Comparison of ENCODE assay signal across 27 cellular contexts in genomic region chr4:54643172-54643571, GRCh38. TPM values are rescaled to one million over a fixed set of nuclear protein-coding genes. Genes with fewer than 3 reads are reported as not detected.
DNase-seq lines count a peak whose midpoint lies in the region; ATAC-seq and TF ChIP-seq lines count a peak whose summit lies in the region.
"Had no signal": no experiment of that assay in that cellular context is flagged by ENCODE, and none has a peak within 500 bp of the region (broad histone marks: within the 10 kb centered on the region; RNA-seq: fewer than 3 reads in every experiment).

No MANE protein-coding gene starts in this region.

- H3K27me3 ChIP-seq in colonic mucosa, result no peaks in the 10 kb centered on the region
- no peaks in the 10 kb centered on the region for H3K27me3 ChIP-seq in hepatocyte
- no peaks in the 10 kb centered on the region for H3K27me3 ChIP-seq in transverse colon
- H3K27me3 ChIP-seq: BLaER1 had no signal

- H3K79me2 ChIP-seq in hepatocyte, result no peaks in the 10 kb centered on the region

- H3K27ac ChIP-seq in colonic mucosa (no peak overlapping the region), hepatocyte (no peak overlapping the region), transverse colon (no peak overlapping the region)
- H3K27ac ChIP-seq: BLaER1 had no signal

- TF ChIP-seq CTCF in colonic mucosa (IDR thresholded peaks at IDR 0.05) (no peak), hepatocyte (IDR thresholded peaks at IDR 0.05; ENCODE audit: poor library complexity) (no peak), mucosa of descending colon (IDR thresholded peaks at IDR 0.05) (no peak), transverse colon (IDR thresholded peaks at IDR 0.05) (no peak)

- no peak overlapping the region for H3K4me2 ChIP-seq in hepatocyte
- H3K4me2 ChIP-seq: BLaER1 had no signal

- no peak overlapping the region for H3K9ac ChIP-seq in colonic mucosa (ENCODE audit: low read depth in 2 of 2, low read length in 2 of 2)
- H3K9ac ChIP-seq: BLaER1 had no signal

- H3K9me3 ChIP-seq in colonic mucosa, result no peaks in the 10 kb centered on the region
- no peaks in the 10 kb centered on the region for H3K9me3 ChIP-seq in hepatocyte (ENCODE audit: low read depth)
- H3K9me3 ChIP-seq in mucosa of descending colon, result no peaks in the 10 kb centered on the region
- H3K9me3 ChIP-seq in transverse colon, result no peaks in the 10 kb centered on the region
- H3K9me3 ChIP-seq: BE2C, BLaER1 had no signal

- H4K20me1 ChIP-seq in hepatocyte (ENCODE audit: insufficient read depth, poor library complexity, severe bottlenecking), result no peaks in the 10 kb centered on the region
- H4K20me1 ChIP-seq: BLaER1 had no signal

- intact Hi-C loops in colonic mucosa (cut with DNase I), result no loop called here
- intact Hi-C loops in mucosa of descending colon (cut with DNase I, micrococcal nuclease), result no loop called here
- intact Hi-C loops in transverse colon (cut with DNase I; ENCODE audit: low total_unique reads), result no loop called here
- intact Hi-C loops in posterior vena cava (cut with DNase I), result no loop called here

- no peak for TF ChIP-seq POLR2A in transverse colon (IDR thresholded peaks at IDR 0.05)

- H3K9me2 ChIP-seq in hepatocyte (replicated peaks; ENCODE audit: insufficient read depth), result no peaks in the 10 kb centered on the region

- DNase-seq in colonic mucosa (peak; percentile 50), hepatocyte (ENCODE audit: low spot score) (peak; percentile 32), mucosa of descending colon (peak in 1 of 3 donors; percentile 32), transverse colon (peak; percentile 12), OCI-M1 (lab: John Stamatoyannopoulos, UW) (no peak), GOT3 (lab: John Stamatoyannopoulos, UW) (no peak), posterior vena cava (ENCODE audit: low spot score) (no peak)
- DNase-seq: 8988T; ACHN; BE2C; C1 segment of cervical spinal cord; CD4-positive, alpha-beta memory T cell; CD4-positive, CD25-positive, alpha-beta regulatory T cell; CD8-positive, alpha-beta memory T cell; COR-L47; DMS 273 treated with DMSO at 0.1 percent for 48 hours; DMS153; DMS53; DMS79; DND-41; EL; GDM1 had no signal

- H3K36me3 ChIP-seq in colonic mucosa (no peaks in the 10 kb centered on the region), hepatocyte (replicated peaks; ENCODE audit: insufficient read depth, low read depth) (no peaks in the 10 kb centered on the region), mucosa of descending colon (ENCODE audit: low read depth) (no peaks in the 10 kb centered on the region), transverse colon (no peaks in the 10 kb centered on the region)
- H3K36me3 ChIP-seq: BE2C, BLaER1 had no signal

- peak; percentile 65 for ATAC-seq in mucosa of descending colon
- ATAC-seq: GM12878 had no signal

- H3K4me3 ChIP-seq in colonic mucosa (no peak overlapping the region), hepatocyte (no peak overlapping the region), mucosa of descending colon (no peak overlapping the region), transverse colon (no peak overlapping the region)
- H3K4me3 ChIP-seq: BLaER1, GM12878 had no signal

- no peak overlapping the region for H2AFZ ChIP-seq in hepatocyte

- in situ Hi-C loops in transverse colon (cut with MboI; ENCODE audit: low pct_ligation_motif_present in 1 of 4, low pct_unique_long_range_greater_than_20kb in 1 of 4, low sequenced_read_pairs in 3 of 4), result no loop called here

- 61% methylated on average over 5 of the region's 5 CpGs for WGBS in hepatocyte (ENCODE audit: low lambda C conversion rate, missing lambda C conversion rate)
- WGBS in transverse colon (ENCODE audit: low coverage in 1 of 2), 2 donors, result 34 to 44% methylated on average over 5 of the region's 5 CpGs

- no peaks in the 10 kb centered on the region for H3K4me1 ChIP-seq in colonic mucosa
- no peaks in the 10 kb centered on the region for H3K4me1 ChIP-seq in hepatocyte (ENCODE audit: insufficient read depth)
- no peaks in the 10 kb centered on the region for H3K4me1 ChIP-seq in mucosa of descending colon (ENCODE audit: low read depth)
- no peaks in the 10 kb centered on the region for H3K4me1 ChIP-seq in transverse colon
- H3K4me1 ChIP-seq: BE2C, BLaER1 had no signal

- TF ChIP-seq EP300 in transverse colon (IDR thresholded peaks at IDR 0.05; ENCODE audit: low read depth), result no peak

RNA-seq across cellular contexts. Expression of gene KIT, which starts 14.6 kb away (rescaled TPM):
- total RNA-seq in colonic mucosa (1 to 10 TPM; 9.3 to 10.0 TPM), hepatocyte (2.6 and 4.1 TPM in 2 replicates), mucosa of descending colon (10 to 100 TPM in 2 of 3 donors, 1 to 10 TPM in 1; 3.0 to 32.8 (median 16.8) TPM), transverse colon (10 to 100 TPM in 3 of 4 donors, 1 to 10 TPM in 1; 4.1 to 62.3 (median 18.7) TPM), posterior vena cava (10 to 100 TPM in 1 of 2 donors, 1 to 10 TPM in 1; 9.5 to 13.1 TPM)
- 1.8 and 2.7 TPM in 2 replicates for polyA plus RNA-seq in hepatocyte
- total RNA-seq: Daoy, G401, GM12878 had no signal
- polyA plus RNA-seq: CD14-positive monocyte; CD4-positive, CD25-positive, alpha-beta regulatory T cell had no signal

Comparison
In these comparisons a context has a peak if more than half of its experiments do, and no peak if none do; other contexts are left out.
1. DNase-seq: peak in colonic mucosa (single experiment), hepatocyte (single experiment) and transverse colon (single experiment); none in OCI-M1 (single experiment), GOT3 (single experiment) and posterior vena cava (single experiment).